Comparison of ENCODE assay signal across 17 cellular contexts in genomic region chr2:9654429-9655100, GRCh38. TPM values are rescaled to one million over a fixed set of nuclear protein-coding genes. Genes with fewer than 3 reads are reported as not detected.
DNase-seq lines count a peak whose midpoint lies in the region; ATAC-seq and TF ChIP-seq lines count a peak whose summit lies in the region.
"Had no signal": no experiment of that assay in that cellular context is flagged by ENCODE, and none has a peak within 500 bp of the region (broad histone marks: within the 10 kb centered on the region; RNA-seq: fewer than 3 reads in every experiment).

No MANE protein-coding gene starts in this region.

- TF ChIP-seq CTCF in neural progenitor cell (IDR thresholded peaks at IDR 0.05): no peak

- H2BK5ac ChIP-seq in neuronal stem cell (ENCODE audit: low read length): no peak overlapping the region

- no peaks in the 10 kb centered on the region for H3K79me2 ChIP-seq in neural progenitor cell (ENCODE audit: low read depth)

- peaks cover 3 to 9% of the 10 kb centered on the region in 2 donors for H3K4me1 ChIP-seq in neuronal stem cell (ENCODE audit: control insufficient read depth in 2 of 2, insufficient read depth in 1 of 2, low read depth in 1 of 2, low read length in 2 of 2)
- peaks cover 9% of the 10 kb centered on the region for H3K4me1 ChIP-seq in neural progenitor cell

- no peaks in the 10 kb centered on the region for H3F3A ChIP-seq in neural progenitor cell (ENCODE audit: low read depth)

- no peak overlapping the region for H3K4me3 ChIP-seq in neuronal stem cell (ENCODE audit: low read length in 2 of 2)
- no peak overlapping the region for H3K4me3 ChIP-seq in neural progenitor cell
- H3K4me3 ChIP-seq: SJCRH30 had no signal

- H3K27me3 ChIP-seq in neuronal stem cell (ENCODE audit: control insufficient read depth in 3 of 3, insufficient read depth in 3 of 3, low read depth in 1 of 3, low read length in 3 of 3): peaks cover 0 to 2% (median 0%) of the 10 kb centered on the region in 3 experiments
- no peaks in the 10 kb centered on the region for H3K27me3 ChIP-seq in neural progenitor cell

- no peak overlapping the region for H4K91ac ChIP-seq in neuronal stem cell (ENCODE audit: low read depth, low read length, poor library complexity)

- H3K9me3 ChIP-seq in neuronal stem cell (replicated peaks in 1 of 2; ENCODE audit: control insufficient read depth in 2 of 2, insufficient read depth in 1 of 2, low read depth in 1 of 2, low read length in 2 of 2): no peaks in the 10 kb centered on the region
- H3K9me3 ChIP-seq in neural progenitor cell (ENCODE audit: low read depth): no peaks in the 10 kb centered on the region
- H3K9me3 ChIP-seq: SJCRH30 had no signal

- H3K27ac Mint-ChIP-seq in activated naive CD4-positive, alpha-beta T cell treated with anti-CD3 and anti-CD28 coated beads, Interleukin-2, amount 10 ng/mL, durations not matched to agents 7 days and 5 days: peak overlapping the region; percentile 47
- peak overlapping the region in 1 of 2 donors; percentile 70 for H3K27ac Mint-ChIP-seq in activated naive CD4-positive, alpha-beta T cell treated with anti-CD3 and anti-CD28 coated beads, Interleukin-2, amount 50 U/mL, for 72 hours
- no peak overlapping the region for H3K27ac Mint-ChIP-seq in neural progenitor cell

- H3K27ac ChIP-seq in neuronal stem cell (replicated peaks; ENCODE audit: low read length): no peak overlapping the region
- H3K27ac ChIP-seq in neural progenitor cell: no peak overlapping the region
- H3K27ac ChIP-seq: SJCRH30 had no signal

- no peak overlapping the region for H2AK5ac ChIP-seq in neuronal stem cell (ENCODE audit: low read depth, low read length)

- H3K4ac ChIP-seq in neuronal stem cell (ENCODE audit: low read length): no peak overlapping the region

- H3K9ac ChIP-seq in neuronal stem cell (ENCODE audit: low read depth, low read length, poor library complexity): no peak overlapping the region
- no peak overlapping the region for H3K9ac ChIP-seq in neural progenitor cell

- H3K4me2 ChIP-seq in neuronal stem cell (ENCODE audit: insufficient read depth, low read length, poor library complexity, severe bottlenecking) (no peak overlapping the region), neural progenitor cell (no peak overlapping the region)

- CTCF ChIA-PET in activated naive CD4-positive, alpha-beta T cell treated with anti-CD3 and anti-CD28 coated beads, Interleukin-2, amount 10 ng/mL, durations not matched to agents 7 days and 5 days (lab: Charles Lee): interaction anchor here (0.6 to 1.3 kb wide), 4 partner anchors 10 to 127 kb away, joined by 3 to 4 read pairs (median 4); no protein-coding TSS in a partner anchor

- no peak overlapping the region for H2BK120ac ChIP-seq in neuronal stem cell (ENCODE audit: low read depth, low read length)

- H4K8ac ChIP-seq in neuronal stem cell (ENCODE audit: low read depth, low read length): no peak overlapping the region

- H3K14ac ChIP-seq in neuronal stem cell (ENCODE audit: low read length): no peak overlapping the region

- H3K27me3 Mint-ChIP-seq in activated naive CD4-positive, alpha-beta T cell treated with anti-CD3 and anti-CD28 coated beads, Interleukin-2, amount 10 ng/mL, durations not matched to agents 7 days and 5 days: peaks cover 28% of the 10 kb centered on the region
- H3K27me3 Mint-ChIP-seq in neural progenitor cell (ENCODE audit: insufficient read depth, low read depth): peaks cover 16% of the 10 kb centered on the region
- H3K27me3 Mint-ChIP-seq: activated naive CD8-positive, alpha-beta T cell had no signal

- no peaks in the 10 kb centered on the region for H3K9me3 Mint-ChIP-seq in activated naive CD4-positive, alpha-beta T cell treated with anti-CD3 and anti-CD28 coated beads, Interleukin-2, amount 10 ng/mL, durations not matched to agents 7 days and 5 days
- peaks cover 0 to 8% of the 10 kb centered on the region in 2 donors for H3K9me3 Mint-ChIP-seq in activated naive CD4-positive, alpha-beta T cell treated with anti-CD3 and anti-CD28 coated beads, Interleukin-2, amount 50 U/mL, for 72 hours
- H3K9me3 Mint-ChIP-seq in neural progenitor cell: peaks cover 3% of the 10 kb centered on the region

- H2BK15ac ChIP-seq in neuronal stem cell (ENCODE audit: low read length): no peak overlapping the region

- no peaks in the 10 kb centered on the region for H3K36me3 Mint-ChIP-seq in activated naive CD4-positive, alpha-beta T cell treated with anti-CD3 and anti-CD28 coated beads, Interleukin-2, amount 10 ng/mL, durations not matched to agents 7 days and 5 days
- no peaks in the 10 kb centered on the region for H3K36me3 Mint-ChIP-seq in activated naive CD4-positive, alpha-beta T cell treated with anti-CD3 and anti-CD28 coated beads, Interleukin-2, amount 50 U/mL, for 72 hours
- H3K36me3 Mint-ChIP-seq in neural progenitor cell: no peaks in the 10 kb centered on the region

- no peaks in the 10 kb centered on the region for H3K36me3 ChIP-seq in neuronal stem cell (replicated peaks in 1 of 2; ENCODE audit: control insufficient read depth in 2 of 2, insufficient read depth in 2 of 2, low read length in 2 of 2)
- H3K36me3 ChIP-seq in neural progenitor cell: no peaks in the 10 kb centered on the region
- H3K36me3 ChIP-seq: SJCRH30 had no signal

- H2AFZ ChIP-seq in neuronal stem cell (ENCODE audit: low read length): no peak overlapping the region
- H2AFZ ChIP-seq in neural progenitor cell (replicated peaks): no peak overlapping the region

- no peak overlapping the region for H3K4me3 Mint-ChIP-seq in activated naive CD4-positive, alpha-beta T cell treated with anti-CD3 and anti-CD28 coated beads, Interleukin-2, amount 10 ng/mL, durations not matched to agents 7 days and 5 days
- H3K4me3 Mint-ChIP-seq in neural progenitor cell: no peak overlapping the region
- H3K4me3 Mint-ChIP-seq: activated naive CD8-positive, alpha-beta T cell had no signal

- H2BK12ac ChIP-seq in neuronal stem cell (ENCODE audit: low read length): no peak overlapping the region

- peaks cover 33% of the 10 kb centered on the region for H3K4me1 Mint-ChIP-seq in activated naive CD4-positive, alpha-beta T cell treated with anti-CD3 and anti-CD28 coated beads, Interleukin-2, amount 10 ng/mL, durations not matched to agents 7 days and 5 days
- peaks cover 45% of the 10 kb centered on the region for H3K4me1 Mint-ChIP-seq in neural progenitor cell

- H3K18ac ChIP-seq in neuronal stem cell (ENCODE audit: low read length): peak overlapping the region; percentile 15

- no peak overlapping the region for H3K23ac ChIP-seq in neuronal stem cell (ENCODE audit: low read depth, low read length, poor library complexity)

- no peaks in the 10 kb centered on the region for H3K79me1 ChIP-seq in neuronal stem cell (ENCODE audit: low read depth, low read length)

- ATAC-seq in activated naive CD4-positive, alpha-beta T cell treated with anti-CD3 and anti-CD28 coated beads, Interleukin-2, amount 50 U/mL, for 72 hours: no peak

- no peaks in the 10 kb centered on the region for H4K20me1 ChIP-seq in neural progenitor cell (ENCODE audit: low read depth)

- WGBS in neuronal stem cell (ENCODE audit: extremely low coverage in 2 of 2, insufficient read length in 2 of 2, insufficient replicate concordance in 1 of 2), 2 donors: no CpG with 5 or more reads among the region's 6 CpGs

- no peak for DNase-seq in activated naive CD4-positive, alpha-beta T cell treated with anti-CD3 and anti-CD28 coated beads, Interleukin-2, amount 10 ng/mL, durations not matched to agents 7 days and 5 days
- DNase-seq in activated naive CD4-positive, alpha-beta T cell treated with anti-CD3 and anti-CD28 coated beads, Interleukin-2, amount 50 U/mL, for 72 hours (ENCODE audit: low spot score in 2 of 2): no peak
- DNase-seq in NCI-H2227 (lab: John Stamatoyannopoulos, UW; ENCODE audit: unreplicated experiment) (peak; percentile 18), astrocyte of the hippocampus (ENCODE audit: low read depth, low spot score) (peak; percentile 38), neuronal stem cell (ENCODE audit: low spot score) (no peak), NCI-H2107 (lab: John Stamatoyannopoulos, UW) (no peak), neural progenitor cell (ENCODE audit: low spot score) (no peak), NCI-H1436 treated with DMSO at 0.1 percent for 48 hours (lab: John Stamatoyannopoulos, UW) (no peak)
- DNase-seq: cerebellar nuclear complex; DMS53; glutamatergic neuron; GOT3; NCI-H1092 treated with DMSO at 0.1 percent for 48 hours; occipital lobe; SJCRH30; stimulated activated naive CD4-positive, alpha-beta T cell had no signal

RNA-seq across cellular contexts. Expression of gene YWHAQ, which starts 23.8 kb away (rescaled TPM):
- 100 to 1,000 TPM; 225 to 256 TPM for total RNA-seq in activated naive CD4-positive, alpha-beta T cell treated with anti-CD3 and anti-CD28 coated beads, Interleukin-2, amount 50 U/mL, for 72 hours
- polyA plus RNA-seq in neuronal stem cell (2013, experiment 1 of 2): 433 TPM
- 430 TPM for polyA plus RNA-seq in neuronal stem cell (2013, experiment 2 of 2)
- total RNA-seq in neural progenitor cell (ENCODE audit: low replicate concordance): 468 and 655 TPM in 2 replicates

Comparison
In these comparisons a context has a peak if more than half of its experiments do, and no peak if none do; other contexts are left out.
1. DNase-seq: peak in NCI-H2227 (single experiment) and astrocyte of the hippocampus (single experiment); none in activated naive CD4-positive, alpha-beta T cell treated with anti-CD3 and anti-CD28 coated beads, Interleukin-2, amount 10 ng/mL, durations not matched to agents 7 days and 5 days (single experiment), activated naive CD4-positive, alpha-beta T cell treated with anti-CD3 and anti-CD28 coated beads, Interleukin-2, amount 50 U/mL, for 72 hours (0 of 2), neuronal stem cell (single experiment), NCI-H2107 (single experiment), neural progenitor cell (single experiment) and NCI-H1436 treated with DMSO at 0.1 percent for 48 hours (single experiment).